ENCODE assay signal across 27 cellular contexts in the genomic region with DNA sequence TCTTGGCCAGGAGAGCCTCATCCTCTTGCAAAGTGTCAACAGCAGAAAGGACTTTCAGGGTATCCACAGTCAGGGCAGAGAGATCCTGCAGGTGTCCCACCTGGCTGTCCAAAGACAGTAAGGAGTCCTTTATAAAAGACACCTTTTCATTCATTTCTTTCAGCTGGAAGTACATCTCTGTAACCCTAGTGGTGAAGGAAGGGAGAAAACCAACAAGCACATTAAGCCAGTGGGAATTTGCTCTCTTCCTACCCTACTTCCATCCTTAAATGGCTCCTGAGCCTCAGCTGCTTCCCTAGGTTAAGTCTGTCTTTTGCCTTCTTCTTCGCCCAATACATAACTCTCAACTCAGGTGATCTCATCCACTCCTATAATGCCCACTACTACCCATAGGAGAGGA.
"Had no signal": no experiment of that assay in that cellular context is flagged by ENCODE, and none has a peak within 500 bp of the region (broad histone marks: within the 10 kb centered on the region; RNA-seq: fewer than 3 reads in every experiment).

No MANE protein-coding gene starts in this region.

- H2AFZ ChIP-seq: parathyroid adenoma had no signal

- H3K4me3 ChIP-seq: cardiac muscle cell, esophagus muscularis mucosa, spleen, suprapubic skin, tibial nerve had no signal

- H3K36me3 ChIP-seq: cardiac muscle cell, esophagus muscularis mucosa, suprapubic skin, tibial nerve, WERI-Rb-1 had no signal

- H3K27ac Mint-ChIP-seq: activated CD8-positive, alpha-beta memory T cell treated with anti-CD3 and anti-CD28 coated beads, Interleukin-2, amount 10 ng/mL, durations not matched to agents 7 days and 5 days; activated CD8-positive, alpha-beta T cell treated with anti-CD3 and anti-CD28 coated beads for 36 hours; activated naive CD4-positive, alpha-beta T cell treated with anti-CD3 and anti-CD28 coated beads, Interleukin-2, amount 50 U/mL, for 24 hours; activated T-helper 2 cell treated with anti-CD3 and anti-CD28 coated beads, Interferon-gamma antibody, Interleukin-2, Interleukin-4, amounts not matched to agents 10 μg/mL and 5 μg/mL and 100 μg/mL, durations not matched to agents 14 hours and 24 hours and 36 hours; immature natural killer cell; naive thymus-derived CD8-positive, alpha-beta T cell; T-helper 17 cell had no signal

- H3K4me1 ChIP-seq: esophagus muscularis mucosa, parathyroid adenoma, spleen, suprapubic skin, tibial nerve had no signal

- H3K9ac ChIP-seq: parathyroid adenoma had no signal

- H3K27me3 ChIP-seq: cardiac muscle cell, esophagus muscularis mucosa, spleen, suprapubic skin, tibial nerve had no signal

- H3K9me3 Mint-ChIP-seq: activated CD8-positive, alpha-beta T cell treated with anti-CD3 and anti-CD28 coated beads for 36 hours; activated naive CD4-positive, alpha-beta T cell treated with anti-CD3 and anti-CD28 coated beads, Interleukin-2, amount 50 U/mL, for 24 hours; activated T-helper 2 cell treated with anti-CD3 and anti-CD28 coated beads, Interferon-gamma antibody, Interleukin-2, Interleukin-4, amounts not matched to agents 10 μg/mL and 5 μg/mL and 100 μg/mL, durations not matched to agents 14 hours and 24 hours and 36 hours; immature natural killer cell; naive thymus-derived CD8-positive, alpha-beta T cell; neural crest cell had no signal

- H3K9me3 ChIP-seq: esophagus muscularis mucosa, spleen, suprapubic skin, tibial nerve had no signal

- DNase-seq: activated CD4-positive, alpha-beta T cell treated with anti-CD3 and anti-CD28 coated beads for 1 hour; activated CD4-positive, alpha-beta T cell treated with anti-CD3 and anti-CD28 coated beads, Interleukin-2, amount 50 U/mL, for 1 hour; activated CD8-positive, alpha-beta memory T cell treated with anti-CD3 and anti-CD28 coated beads, Interleukin-2, amount 10 ng/mL, durations not matched to agents 7 days and 5 days; activated CD8-positive, alpha-beta T cell treated with anti-CD3 and anti-CD28 coated beads for 36 hours; activated T-cell treated with anti-CD3 and anti-CD28 coated beads, Interleukin-2, amount 50 U/mL, for 48 hours; cerebellar nuclear complex; hippocampal formation; immature natural killer cell; kidney; left colon; mammary epithelial cell; naive thymus-derived CD8-positive, alpha-beta T cell; occipital lobe; right cardiac atrium; spleen; stimulated activated naive CD4-positive, alpha-beta T cell; T-helper 17 cell; T1000; WERI-Rb-1 had no signal

- H3K4me3 Mint-ChIP-seq: activated CD8-positive, alpha-beta memory T cell treated with anti-CD3 and anti-CD28 coated beads, Interleukin-2, amount 10 ng/mL, durations not matched to agents 7 days and 5 days; activated CD8-positive, alpha-beta T cell treated with anti-CD3 and anti-CD28 coated beads for 36 hours; activated naive CD4-positive, alpha-beta T cell treated with anti-CD3 and anti-CD28 coated beads, Interleukin-2, amount 50 U/mL, for 24 hours; immature natural killer cell; naive thymus-derived CD8-positive, alpha-beta T cell; neural crest cell; T-helper 17 cell had no signal

- H3K27ac ChIP-seq: cardiac muscle cell, esophagus muscularis mucosa, parathyroid adenoma, spleen, suprapubic skin, tibial nerve, WERI-Rb-1 had no signal

- ATAC-seq: activated CD8-positive, alpha-beta memory T cell treated with anti-CD3 and anti-CD28 coated beads, Interleukin-2, amount 10 ng/mL, durations not matched to agents 7 days and 5 days; activated CD8-positive, alpha-beta T cell treated with anti-CD3 and anti-CD28 coated beads for 36 hours; left colon; naive thymus-derived CD8-positive, alpha-beta T cell; right cardiac atrium; T-helper 17 cell had no signal

- H3K4me1 Mint-ChIP-seq: activated CD8-positive, alpha-beta memory T cell treated with anti-CD3 and anti-CD28 coated beads, Interleukin-2, amount 10 ng/mL, durations not matched to agents 7 days and 5 days; activated naive CD4-positive, alpha-beta T cell treated with anti-CD3 and anti-CD28 coated beads, Interleukin-2, amount 50 U/mL, for 24 hours; immature natural killer cell; naive thymus-derived CD8-positive, alpha-beta T cell; neural crest cell; T-helper 17 cell had no signal

- H3K36me3 Mint-ChIP-seq: activated CD8-positive, alpha-beta memory T cell treated with anti-CD3 and anti-CD28 coated beads, Interleukin-2, amount 10 ng/mL, durations not matched to agents 7 days and 5 days; activated naive CD4-positive, alpha-beta T cell treated with anti-CD3 and anti-CD28 coated beads, Interleukin-2, amount 50 U/mL, for 24 hours; immature natural killer cell; naive thymus-derived CD8-positive, alpha-beta T cell had no signal
